Comparison of ENCODE assay signal across 19 cellular contexts in genomic region chr2:214128040-214128439, GRCh38.
DNase-seq lines count a peak whose midpoint lies in the region; ATAC-seq, FAIRE-seq and TF ChIP-seq lines count a peak whose summit lies in the region.
"Had no signal": no experiment of that assay in that cellular context is flagged by ENCODE, and none has a peak within 500 bp of the region (broad histone marks: within the 10 kb centered on the region; RNA-seq: fewer than 3 reads in every experiment).

No MANE protein-coding gene starts in this region.

- H3K23me2 ChIP-seq in H1 (ENCODE audit: low read depth, low read length): no peaks in the 10 kb centered on the region

- H3K9me3 ChIP-seq in OCI-LY3 (ENCODE audit: insufficient read depth, low read length) (no peaks in the 10 kb centered on the region), H1 (ENCODE audit: insufficient read depth in 2 of 2, low read depth in 1 of 2, low read length in 1 of 2) (peaks cover 0 to 2% of the 10 kb centered on the region in 2 experiments; a peak in 1 of 4 replicates), neuronal stem cell (replicated peaks in 1 of 2; ENCODE audit: control insufficient read depth in 2 of 2, insufficient read depth in 1 of 2, low read depth in 1 of 2, low read length in 2 of 2) (no peaks in the 10 kb centered on the region)
- H3K9me3 ChIP-seq: BE2C had no signal

- H3K36me3 ChIP-seq in GM23338 (ENCODE audit: insufficient read depth) (no peaks in the 10 kb centered on the region), OCI-LY3 (replicated peaks; ENCODE audit: low read depth, low read length) (no peaks in the 10 kb centered on the region), H1 (ENCODE audit: control insufficient read depth in 2 of 4, insufficient read depth in 4 of 4, low read length in 3 of 4) (no peaks in the 10 kb centered on the region), neuronal stem cell (replicated peaks in 1 of 2; ENCODE audit: control insufficient read depth in 2 of 2, insufficient read depth in 2 of 2, low read length in 2 of 2) (no peaks in the 10 kb centered on the region)
- H3K36me3 ChIP-seq: BE2C had no signal

- no peak for ATAC-seq in GM23338
- no peak for ATAC-seq in HG03521 (IDR thresholded peaks at IDR 0.05; ENCODE audit: unreplicated experiment)
- ATAC-seq: Panc1 had no signal

- H3K79me2 ChIP-seq in GM23338 (replicated peaks; ENCODE audit: insufficient read depth): no peaks in the 10 kb centered on the region
- no peaks in the 10 kb centered on the region for H3K79me2 ChIP-seq in OCI-LY3 (ENCODE audit: low read length)
- H3K79me2 ChIP-seq in H1 (ENCODE audit: control insufficient read depth in 1 of 2, insufficient read depth in 2 of 2, low read length in 2 of 2): no peaks in the 10 kb centered on the region

- H2BK20ac ChIP-seq in H1 (ENCODE audit: low read length): no peak overlapping the region; the same call in 1 of the 2 replicates

- peaks cover 4% of the 10 kb centered on the region for H3K27me3 Mint-ChIP-seq in GM23338 (ENCODE audit: insufficient read depth, low read depth, poor library complexity)
- H3K27me3 Mint-ChIP-seq: CD4-positive, alpha-beta memory T cell had no signal

- H3K14ac ChIP-seq in H1 (ENCODE audit: insufficient read length): no peak overlapping the region
- no peak overlapping the region for H3K14ac ChIP-seq in neuronal stem cell (ENCODE audit: low read length)

- TF ChIP-seq RAD21 in H1 (IDR thresholded peaks at IDR 0.05 in 1 of 2, conservative IDR thresholded peaks at IDR 0.05 in 1 of 2; ENCODE audit: low read depth in 2 of 2, low read length in 2 of 2): no peak

- TF ChIP-seq CTCF in GM23338 (conservative IDR thresholded peaks at IDR 0.05; ENCODE audit: low read depth in 2 of 2) (no peak), OCI-LY3 (IDR thresholded peaks at IDR 0.05; ENCODE audit: low read depth, low read length) (no peak), H1 (IDR thresholded peaks at IDR 0.05; ENCODE audit: control extremely low read depth in 1 of 3, insufficient read depth in 1 of 3, low read depth in 1 of 3, low read length in 3 of 3) (no peak)

- H2BK5ac ChIP-seq in H1 (ENCODE audit: low read depth, low read length) (peak overlapping the region; percentile 48; the same call in 1 of the 2 replicates), neuronal stem cell (ENCODE audit: low read length) (no peak overlapping the region)

- H4K91ac ChIP-seq in H1 (replicated peaks; ENCODE audit: insufficient read length, low read length) (peak overlapping the region; percentile 46), neuronal stem cell (ENCODE audit: low read depth, low read length, poor library complexity) (no peak overlapping the region)

- peak overlapping the region; percentile 26 for H3K56ac ChIP-seq in H1 (replicated peaks; ENCODE audit: insufficient read length, low read depth, low read length)

- no peak overlapping the region for H2BK15ac ChIP-seq in H1 (ENCODE audit: low read length)
- H2BK15ac ChIP-seq in neuronal stem cell (ENCODE audit: low read length): no peak overlapping the region

- H3K4me1 Mint-ChIP-seq in GM23338: peaks cover 48% of the 10 kb centered on the region
- H3K4me1 Mint-ChIP-seq: CD4-positive, alpha-beta memory T cell had no signal

- peak overlapping the region; percentile 1; the same call in 1 of the 2 replicates for H3K4me3 ChIP-seq in GM23338
- H3K4me3 ChIP-seq in OCI-LY3 (ENCODE audit: low read length): no peak overlapping the region
- H3K4me3 ChIP-seq in H1 (ENCODE audit: extremely low read depth in 1 of 4, insufficient read depth in 2 of 4, low read depth in 3 of 4, low read length in 4 of 4): peak overlapping the region in 1 of 4 experiments; percentile 41; a peak in 1 of 8 replicates
- H3K4me3 ChIP-seq in neuronal stem cell (ENCODE audit: low read length in 2 of 2): no peak overlapping the region

- H3K36me3 Mint-ChIP-seq in GM23338 (ENCODE audit: low read depth): peaks cover 13% of the 10 kb centered on the region
- H3K36me3 Mint-ChIP-seq: CD4-positive, alpha-beta memory T cell had no signal

- no peaks in the 10 kb centered on the region for H3K27me3 ChIP-seq in GM23338 (ENCODE audit: insufficient read depth)
- H3K27me3 ChIP-seq in OCI-LY3 (ENCODE audit: low read depth, low read length): no peaks in the 10 kb centered on the region
- no peaks in the 10 kb centered on the region for H3K27me3 ChIP-seq in H1 (replicated peaks in 1 of 4; ENCODE audit: control insufficient read depth in 3 of 4, extremely low read depth in 1 of 4, insufficient read depth in 3 of 4, low read length in 3 of 4)
- no peaks in the 10 kb centered on the region for H3K27me3 ChIP-seq in neuronal stem cell (ENCODE audit: control insufficient read depth in 3 of 3, insufficient read depth in 3 of 3, low read depth in 1 of 3, low read length in 3 of 3)
- H3K27me3 ChIP-seq: BE2C had no signal

- H3K4ac ChIP-seq in H1 (replicated peaks; ENCODE audit: insufficient read length, low read depth, low read length) (no peak overlapping the region), neuronal stem cell (ENCODE audit: low read length) (no peak overlapping the region)

- H3K4me3 Mint-ChIP-seq in GM23338: peak overlapping the region; percentile 45; the same call in 1 of the 3 replicates
- H3K4me3 Mint-ChIP-seq: CD4-positive, alpha-beta memory T cell had no signal

- H3K23ac ChIP-seq in H1 (ENCODE audit: insufficient read length) (no peak overlapping the region), neuronal stem cell (ENCODE audit: low read depth, low read length, poor library complexity) (no peak overlapping the region)

- H4K20me1 ChIP-seq in GM23338 (replicated peaks; ENCODE audit: insufficient read depth): no peaks in the 10 kb centered on the region
- H4K20me1 ChIP-seq in OCI-LY3 (ENCODE audit: insufficient read depth, low read length): no peaks in the 10 kb centered on the region
- H4K20me1 ChIP-seq in H1 (replicated peaks in 1 of 2; ENCODE audit: control insufficient read depth in 1 of 2, insufficient read depth in 2 of 2, low read length in 2 of 2): no peaks in the 10 kb centered on the region

- H3K9me3 Mint-ChIP-seq in GM23338: no peaks in the 10 kb centered on the region

- peak overlapping the region; percentile 76 for H3K27ac ChIP-seq in GM23338 (ENCODE audit: low read depth)
- no peak overlapping the region; the same call in 1 of the 2 replicates for H3K27ac ChIP-seq in OCI-LY3 (ENCODE audit: low read length)
- peak overlapping the region; percentile 62; the same call in 1 of the 2 replicates for H3K27ac ChIP-seq in H1 (ENCODE audit: low read depth, low read length)
- no peak overlapping the region for H3K27ac ChIP-seq in neuronal stem cell (replicated peaks; ENCODE audit: low read length)

- H3K9me2 ChIP-seq in GM23338 (ENCODE audit: insufficient read depth): no peaks in the 10 kb centered on the region; the same call in 1 of the 2 replicates

- H2BK12ac ChIP-seq in H1 (ENCODE audit: low read depth, low read length) (no peak overlapping the region), neuronal stem cell (ENCODE audit: low read length) (no peak overlapping the region)

- CTCF ChIA-PET in H1 (lab: Charles Lee; ENCODE audit: partially characterized antibody): interaction anchor here (0.7 kb wide), 1 partner anchor 182 kb away, joined by 3 read pairs; no protein-coding TSS in a partner anchor

- H4K5ac ChIP-seq in H1 (ENCODE audit: insufficient read length, low read depth, low read length): peak overlapping the region; percentile 84

- peak overlapping the region; percentile 85 for H2BK120ac ChIP-seq in H1 (replicated peaks; ENCODE audit: low read depth, low read length)
- H2BK120ac ChIP-seq in neuronal stem cell (ENCODE audit: low read depth, low read length): no peak overlapping the region

- H2AK5ac ChIP-seq in H1 (ENCODE audit: low read depth, low read length) (no peak overlapping the region), neuronal stem cell (ENCODE audit: low read depth, low read length) (no peak overlapping the region)

- POLR2A ChIA-PET in H1 (lab: Charles Lee; ENCODE audit: partially characterized antibody): interaction anchor here (1.5 kb wide), 1 partner anchor 21 kb away, joined by 4 read pairs; no protein-coding TSS in a partner anchor

- H3F3A ChIP-seq in GM23338 (replicated peaks; ENCODE audit: low read depth): no peaks in the 10 kb centered on the region

- H2AFZ ChIP-seq in GM23338 (no peak overlapping the region), OCI-LY3 (ENCODE audit: low read depth, low read length) (no peak overlapping the region), H1 (ENCODE audit: low read length) (no peak overlapping the region), neuronal stem cell (ENCODE audit: low read length) (peak overlapping the region; percentile 35)

- H3K4me1 ChIP-seq in GM23338 (ENCODE audit: insufficient read depth) (peaks cover 27% of the 10 kb centered on the region), OCI-LY3 (ENCODE audit: low read length) (peaks cover 22% of the 10 kb centered on the region), H1 (replicated peaks in 1 of 4; ENCODE audit: control insufficient read depth in 3 of 4, insufficient read depth in 4 of 4, low read length in 3 of 4) (peaks cover 3 to 22% (median 12%) of the 10 kb centered on the region in 4 experiments; a peak in 6 of 7 replicates), neuronal stem cell (ENCODE audit: control insufficient read depth in 2 of 2, insufficient read depth in 1 of 2, low read depth in 1 of 2, low read length in 2 of 2) (peaks cover 0 to 13% of the 10 kb centered on the region in 2 donors)

- no peak for TF ChIP-seq POLR2A in H1 (IDR thresholded peaks at IDR 0.05; ENCODE audit: control extremely low read depth in 1 of 2, low read depth in 2 of 2, low read length in 2 of 2)

- no peak for FAIRE-seq in H1 (lab: Jason Lieb, UNC)

- peak overlapping the region; percentile 96 for H3K27ac Mint-ChIP-seq in GM23338
- H3K27ac Mint-ChIP-seq: CD4-positive, alpha-beta memory T cell had no signal

- H3K79me1 ChIP-seq in H1 (ENCODE audit: low read depth, low read length) (no peaks in the 10 kb centered on the region), neuronal stem cell (ENCODE audit: low read depth, low read length) (no peaks in the 10 kb centered on the region)

- no peak for TF ChIP-seq EP300 in H1 (IDR thresholded peaks at IDR 0.05; ENCODE audit: borderline replicate concordance in 1 of 2, low read depth in 2 of 2, low read length in 2 of 2)

- H4K8ac ChIP-seq in H1 (ENCODE audit: extremely low read depth, insufficient read depth, low read length) (no peak overlapping the region), neuronal stem cell (ENCODE audit: low read depth, low read length) (no peak overlapping the region)

- H3K4me2 ChIP-seq in GM23338 (peak overlapping the region; percentile 7), OCI-LY3 (ENCODE audit: low read length) (peak overlapping the region; percentile 23; the same call in 1 of the 2 replicates), H1 (ENCODE audit: insufficient read depth in 1 of 2, low read depth in 2 of 2, low read length in 2 of 2) (peak overlapping the region; percentile 30 to 51; a peak in 2 of 4 replicates), neuronal stem cell (ENCODE audit: insufficient read depth, low read length, poor library complexity, severe bottlenecking) (no peak overlapping the region)

- H3K9ac ChIP-seq in OCI-LY3 (ENCODE audit: low read length) (no peak overlapping the region), H1 (replicated peaks in 1 of 4; ENCODE audit: extremely low read depth in 1 of 4, low read depth in 3 of 4, low read length in 3 of 4) (no peak overlapping the region), neuronal stem cell (ENCODE audit: low read depth, low read length, poor library complexity) (no peak overlapping the region)

- DNase-seq in GM23338 (ENCODE audit: low spot score) (no peak), H1 (ENCODE audit: low read depth in 1 of 2, low spot score in 2 of 2) (no peak), neuronal stem cell (ENCODE audit: low spot score) (no peak), amygdala (lab: John Stamatoyannopoulos, UW) (no peak), AG20443 (ENCODE audit: low spot score) (no peak)
- DNase-seq: BE2C; CD4-positive, alpha-beta memory T cell; DND-41; GF-D8; H7; KBM-7; NCI-H1092; NCI-H1694; NCI-H2107; NCI-H345; NCI-H69 had no signal

- WGBS in H1 (ENCODE audit: extremely low coverage in 1 of 2, insufficient coverage in 1 of 2, insufficient read length in 1 of 2, insufficient replicate concordance in 2 of 2, low coverage in 1 of 2, low lambda C conversion rate in 2 of 2, missing lambda C conversion rate in 1 of 2), 2 experiments: 68% methylated on average over 1 of the region's 1 CpG; no CpG with 5 or more reads in 1 of the 2 experiments
- WGBS in neuronal stem cell (ENCODE audit: extremely low coverage in 2 of 2, insufficient read length in 2 of 2, insufficient replicate concordance in 1 of 2), 2 donors: no CpG with 5 or more reads among the region's 1 CpG

- H3K18ac ChIP-seq in H1 (ENCODE audit: extremely low read depth, low read length): 0 out of 2 replicates have a peak overlapping the region, but pooled peaks have one; percentile 27
- no peak overlapping the region for H3K18ac ChIP-seq in neuronal stem cell (ENCODE audit: low read length)

Comparison
In these comparisons a context has a peak if more than half of its experiments do, and no peak if none do; other contexts are left out.
1. H3K27ac ChIP-seq: peak in GM23338 (single experiment) and H1 (single experiment); none in OCI-LY3 (single experiment) and neuronal stem cell (single experiment).